In genomic region chr2:234995332-234996007, GRCh38 we compare ENCODE assay signal across 13 cellular contexts. TPM values are rescaled to one million over a fixed set of nuclear protein-coding genes. Genes with fewer than 3 reads are reported as not detected.
DNase-seq lines count a peak whose midpoint lies in the region; ATAC-seq, FAIRE-seq and TF ChIP-seq lines count a peak whose summit lies in the region.
"Had no signal": no experiment of that assay in that cellular context is flagged by ENCODE, and none has a peak within 500 bp of the region (broad histone marks: within the 10 kb centered on the region; RNA-seq: fewer than 3 reads in every experiment).

No MANE protein-coding gene starts in this region.

- WGBS in ovary, 3 donors: 37 to 60% (median 41%) methylated on average over 24 of the region's 24 CpGs

- H3K4me1 ChIP-seq in endothelial cell of umbilical vein (ENCODE audit: control insufficient read depth, extremely low read depth, insufficient read depth, low read length): peaks cover 51% of the 10 kb centered on the region
- H3K4me1 ChIP-seq in ovary (ENCODE audit: insufficient read depth): peaks cover 33% of the 10 kb centered on the region

- TF ChIP-seq EP300 in ovary (IDR thresholded peaks at IDR 0.05): no peak

- dilution Hi-C loops in endothelial cell of umbilical vein (cut with MboI; ENCODE audit: extremely low pct_ligation_motif_present, low sequenced_read_pairs): no loop called here

- no peaks in the 10 kb centered on the region; the same call in 1 of the 2 replicates for H3K9me3 ChIP-seq in AG04450 (ENCODE audit: control insufficient read depth, insufficient read depth, low read length)
- no peaks in the 10 kb centered on the region for H3K9me3 ChIP-seq in endothelial cell of umbilical vein (replicated peaks; ENCODE audit: control insufficient read depth, insufficient read depth, low read length)
- no peaks in the 10 kb centered on the region for H3K9me3 ChIP-seq in ovary
- H3K9me3 ChIP-seq: uterus had no signal

- FAIRE-seq in endothelial cell of umbilical vein (lab: Jason Lieb, UNC): no peak

- H4K20me1 ChIP-seq in endothelial cell of umbilical vein (replicated peaks; ENCODE audit: control insufficient read depth, extremely low read depth, insufficient read depth, low read length): no peaks in the 10 kb centered on the region

- DNase-seq in AG04450 (ENCODE audit: low read depth, low spot score) (no peak), RWPE1 (ENCODE audit: low spot score) (no peak), endothelial cell of umbilical vein (ENCODE audit: low read depth, low spot score) (no peak), ovary (peak in 4 of 5 donors; percentile 40 to 78 (median 55)), DMS153 treated with DMSO at 0.1 percent for 48 hours (lab: John Stamatoyannopoulos, UW; ENCODE audit: unreplicated experiment) (no peak), NCI-H2107 treated with DMSO at 0.1 percent for 48 hours (lab: John Stamatoyannopoulos, UW; ENCODE audit: unreplicated experiment) (no peak)
- DNase-seq: activated CD4-positive, alpha-beta T cell treated with anti-CD3 and anti-CD28 coated beads for 1 hour; activated T-cell treated with anti-CD3 and anti-CD28 coated beads, Interleukin-2, amount 50 U/mL, for 72 hours; NCI-H1105 treated with DMSO at 0.1 percent for 48 hours; uterus had no signal

- H2AFZ ChIP-seq in endothelial cell of umbilical vein (ENCODE audit: low read depth, low read length): no peak overlapping the region

- no peak overlapping the region for H3K4me2 ChIP-seq in endothelial cell of umbilical vein (ENCODE audit: insufficient read depth, low read length)

- H3K4me3 ChIP-seq in AG04450 (ENCODE audit: low read depth, low read length) (no peak overlapping the region), endothelial cell of umbilical vein (replicated peaks in 1 of 3; ENCODE audit: insufficient read depth in 1 of 3, low read depth in 1 of 3, low read length in 3 of 3) (no peak overlapping the region), ovary (no peak overlapping the region)
- H3K4me3 ChIP-seq: uterus had no signal

- peaks cover 13 to 22% of the 10 kb centered on the region in 2 experiments for H3K36me3 ChIP-seq in endothelial cell of umbilical vein (ENCODE audit: control insufficient read depth in 2 of 2, extremely low read depth in 1 of 2, insufficient read depth in 2 of 2, low read length in 2 of 2)
- H3K36me3 ChIP-seq in ovary: no peaks in the 10 kb centered on the region
- H3K36me3 ChIP-seq: uterus had no signal

- H3K27ac ChIP-seq in AG04450 (ENCODE audit: low read depth, low read length): peak overlapping the region; percentile 80
- peak overlapping the region; percentile 24; the same call in 1 of the 2 replicates for H3K27ac ChIP-seq in RWPE1
- H3K27ac ChIP-seq in endothelial cell of umbilical vein (ENCODE audit: insufficient read depth, low read depth, low read length): peak overlapping the region; percentile 88
- H3K27ac ChIP-seq in ovary: peak overlapping the region; percentile 59 to 71
- H3K27ac ChIP-seq: uterus had no signal

- TF ChIP-seq CTCF in AG04450 (IDR thresholded peaks at IDR 0.05; ENCODE audit: low read depth, low read length) (no peak), RWPE1 (conservative IDR thresholded peaks at IDR 0.05; ENCODE audit: low read depth) (no peak), endothelial cell of umbilical vein (IDR thresholded peaks at IDR 0.05; ENCODE audit: extremely low read depth in 1 of 2, insufficient read depth in 1 of 2, low read depth in 1 of 2, low read length in 2 of 2) (no peak), ovary (IDR thresholded peaks at IDR 0.05) (no peak)

- ATAC-seq in GM18873 (IDR thresholded peaks at IDR 0.05; ENCODE audit: low FRiP score, unreplicated experiment) (no peak), HG02571 (IDR thresholded peaks at IDR 0.05; ENCODE audit: unreplicated experiment) (no peak)
- ATAC-seq: activated T-cell treated with anti-CD3 and anti-CD28 coated beads, Interleukin-2, amount 50 U/mL, for 72 hours; esophagus mucosa had no signal

- POLR2A ChIA-PET in AG04450 (lab: Yijun Ruan, JAX): interaction anchor here (1.2 kb wide), 1 partner anchor 38 kb away, joined by 3 read pairs; no protein-coding TSS in a partner anchor
- POLR2A ChIA-PET in RWPE1 (lab: Yijun Ruan, JAX; ENCODE audit: low non-redundant PET): no interaction called here
- POLR2A ChIA-PET in endothelial cell of umbilical vein (lab: Charles Lee): interaction anchor here (1.2 kb wide), 1 partner anchor 14 kb away, joined by 3 read pairs; no protein-coding TSS in a partner anchor

- H3K9me1 ChIP-seq in endothelial cell of umbilical vein (replicated peaks; ENCODE audit: control insufficient read depth, extremely low read depth, insufficient read depth, low read length): no peaks in the 10 kb centered on the region

- H3K27me3 ChIP-seq in AG04450 (ENCODE audit: control insufficient read depth, insufficient read depth, low read length) (no peaks in the 10 kb centered on the region), endothelial cell of umbilical vein (ENCODE audit: control insufficient read depth in 2 of 2, insufficient read depth in 2 of 2, low read length in 2 of 2) (no peaks in the 10 kb centered on the region), ovary (no peaks in the 10 kb centered on the region)
- H3K27me3 ChIP-seq: uterus had no signal

- peak overlapping the region; percentile 56 for H3K9ac ChIP-seq in endothelial cell of umbilical vein (replicated peaks; ENCODE audit: extremely low read depth, insufficient read depth, low read length)

- H3K79me2 ChIP-seq in endothelial cell of umbilical vein (ENCODE audit: control insufficient read depth, insufficient read depth, low read length): peaks cover 89% of the 10 kb centered on the region

- CTCF ChIA-PET in AG04450 (lab: Charles Lee) (interaction anchor here (1.1 kb wide), 1 partner anchor 10 kb away, joined by 3 read pairs; no protein-coding TSS in a partner anchor), RWPE1 (lab: Yijun Ruan, JAX) (no interaction called here), endothelial cell of umbilical vein (lab: Charles Lee) (interaction anchor here (1.0 to 2.1 kb wide), 5 partner anchors 15 to 122 kb away, joined by 3 to 9 read pairs (median 5); no protein-coding TSS in a partner anchor)

- TF ChIP-seq POLR2A in endothelial cell of umbilical vein (IDR thresholded peaks at IDR 0.05; ENCODE audit: low read depth, low read length): no peak
- TF ChIP-seq POLR2A in ovary (IDR thresholded peaks at IDR 0.05): no peak

- no TSS peak for BruUV-seq in endothelial cell of umbilical vein (replicated peaks; lab: Mats Ljungman, UMichigan)

- intact Hi-C loops in endothelial cell of umbilical vein (cut with micrococcal nuclease) (loop anchor here (1.0 to 5.0 kb wide), 7 partner anchors 14 to 445 kb away; no protein-coding TSS in a partner anchor), ovary (cut with DNase I) (loop anchor here in 1 of 4 donors (5.0 kb wide), 1 partner anchor 43 kb away; the partner anchor contains the start of gene SH3BP4)

TF ChIP-seq in endothelial cell of umbilical vein, 7 proteins besides CTCF, POLR2A, EP300 and RAD21:
- TF ChIP-seq GATA2 (IDR thresholded peaks at IDR 0.05; ENCODE audit: insufficient read depth, insufficient read length, low read depth, low read length) (no peak), POLR2AphosphoS5 (IDR thresholded peaks at IDR 0.05; ENCODE audit: insufficient read depth, low read depth, low read length) (no peak), FOS (IDR thresholded peaks at IDR 0.05; ENCODE audit: borderline replicate concordance, insufficient read depth, low read length) (no peak), JUN (IDR thresholded peaks at IDR 0.05; ENCODE audit: borderline replicate concordance, insufficient read depth, insufficient read length, low read depth) (no peak), MYC (IDR thresholded peaks at IDR 0.05; ENCODE audit: low read depth, low read length) (no peak), MAX (IDR thresholded peaks at IDR 0.05; ENCODE audit: insufficient read depth, insufficient read length) (no peak), EZH2 (IDR thresholded peaks at IDR 0.05; ENCODE audit: borderline replicate concordance, low read depth, low read length, severe bottlenecking) (no peak)

RNA-seq across cellular contexts. Expression of gene SH3BP4, which starts 43.7 kb away (rescaled TPM):
- polyA plus RNA-seq in AG04450 (2011; rRNA removed) (224 and 276 TPM in 2 replicates), endothelial cell of umbilical vein (69.3 and 85.2 TPM in 2 replicates), ovary (10 to 100 TPM; 20.3 to 29.3 TPM)
- polyA minus RNA-seq in AG04450 (2011; rRNA and poly(A)+ RNA removed): 304 and 360 TPM in 2 replicates
- total RNA-seq in endothelial cell of umbilical vein (100.0 and 105 TPM in 2 replicates), ovary (10 to 100 TPM; 21.2 to 44.9 (median 37.4) TPM)
- 69.0 and 71.6 TPM in 2 replicates for polyA plus RNA-seq in endothelial cell of umbilical vein (2011; cell fraction: cytosol; rRNA removed)
- polyA plus RNA-seq in endothelial cell of umbilical vein (2011; cell fraction: nucleus; rRNA removed): 86.3 and 102 TPM in 2 replicates
- 59.1 and 63.6 TPM in 2 replicates for polyA plus RNA-seq in endothelial cell of umbilical vein (2012)
- 178 and 188 TPM in 2 replicates for polyA minus RNA-seq in endothelial cell of umbilical vein
- 15.5 TPM for polyA minus RNA-seq in endothelial cell of umbilical vein (2011; cell fraction: cytosol; rRNA and poly(A)+ RNA removed)
- 110 and 132 TPM in 2 replicates for polyA minus RNA-seq in endothelial cell of umbilical vein (2011; cell fraction: nucleus; rRNA and poly(A)+ RNA removed)

Comparison
In these comparisons a context has a peak if more than half of its experiments do, and no peak if none do; other contexts are left out.
1. DNase-seq: peak in ovary (4 of 5); none in AG04450 (single experiment), RWPE1 (single experiment), endothelial cell of umbilical vein (single experiment), DMS153 treated with DMSO at 0.1 percent for 48 hours (single experiment) and NCI-H2107 treated with DMSO at 0.1 percent for 48 hours (single experiment).
2. H3K27ac ChIP-seq: peak in every context shown above with its lines; median percentile 88 in endothelial cell of umbilical vein; 80 in AG04450; 65 in ovary; 24 in RWPE1.